Comparison of ENCODE assay signal across 12 cellular contexts in the genomic region with DNA sequence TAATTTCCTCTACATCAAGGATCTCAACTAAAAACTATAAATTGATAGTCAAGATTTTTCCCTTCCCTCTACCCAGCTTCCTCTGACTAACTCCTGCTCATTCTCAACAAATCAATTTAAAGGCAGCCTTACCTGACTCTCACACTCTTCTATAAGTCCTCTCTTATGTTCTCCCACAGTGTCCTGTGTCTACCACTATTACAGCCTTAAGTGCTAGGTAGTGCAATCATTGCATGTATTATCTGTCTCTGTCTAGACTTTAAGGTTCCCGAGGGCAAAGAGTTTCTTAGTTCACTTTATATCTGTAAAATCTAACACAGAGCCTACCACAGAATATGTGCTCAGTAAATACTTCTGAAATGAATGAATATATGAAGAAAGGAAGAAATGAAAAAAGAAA.
A peak's percentile ranks its signal among the peaks of the same experiment; 100 is the strongest.
DNase-seq lines count a peak whose midpoint lies in the region; ATAC-seq, FAIRE-seq and TF ChIP-seq lines count a peak whose summit lies in the region.
"Had no signal": no experiment of that assay in that cellular context is flagged by ENCODE, and none has a peak within 500 bp of the region (broad histone marks: within the 10 kb centered on the region; RNA-seq: fewer than 3 reads in every experiment).

No MANE protein-coding gene starts in this region.

- no peak for DNase-seq in Caco-2
- DNase-seq in PC-3: peak; percentile 29
- no peak for DNase-seq in endothelial cell of umbilical vein (ENCODE audit: low read depth, low spot score)
- DNase-seq in smooth muscle cell (lab: John Stamatoyannopoulos, UW; ENCODE audit: unreplicated experiment): no peak
- no peak for DNase-seq in NCI-H510A (lab: John Stamatoyannopoulos, UW)
- no peak for DNase-seq in NCI-H524 treated with DMSO at 0.1 percent for 48 hours (lab: John Stamatoyannopoulos, UW)
- no peak for DNase-seq in hepatic stellate cell (ENCODE audit: low spot score)

- TF ChIP-seq POLR2A in endothelial cell of umbilical vein (IDR thresholded peaks at IDR 0.05; ENCODE audit: low read depth, low read length): no peak

- POLR2A ChIA-PET in Caco-2 (lab: Charles Lee): interaction anchor here (0.6 to 1.5 kb wide), 2 partner anchors 226 to 302 kb away, joined by 3 read pairs; a partner anchor contains a TSS
- POLR2A ChIA-PET in PC-3 (lab: Charles Lee; ENCODE audit: unreplicated experiment): interaction anchor here (0.6 kb wide), 1 partner anchor 125 kb away, joined by 3 read pairs; no protein-coding TSS in a partner anchor
- POLR2A ChIA-PET in endothelial cell of umbilical vein (lab: Charles Lee): no interaction called here

- H2AFZ ChIP-seq in PC-3 (ENCODE audit: low read length) (0 out of 2 replicates have a peak overlapping the region, but pooled peaks have one; percentile 8), endothelial cell of umbilical vein (ENCODE audit: low read depth, low read length) (peak overlapping the region; percentile 46), smooth muscle cell (ENCODE audit: low read depth) (peak overlapping the region; percentile 81)

- no peaks in the 10 kb centered on the region for H3K79me2 ChIP-seq in PC-3 (ENCODE audit: low read length)
- H3K79me2 ChIP-seq in endothelial cell of umbilical vein (ENCODE audit: control insufficient read depth, insufficient read depth, low read length): no peaks in the 10 kb centered on the region
- no peaks in the 10 kb centered on the region for H3K79me2 ChIP-seq in smooth muscle cell (ENCODE audit: low read depth)

- peak overlapping the region; percentile 97 for H3K27ac ChIP-seq in PC-3 (ENCODE audit: low read length)
- H3K27ac ChIP-seq in endothelial cell of umbilical vein (ENCODE audit: insufficient read depth, low read depth, low read length): no peak overlapping the region
- peak overlapping the region; percentile 29 for H3K27ac ChIP-seq in smooth muscle cell (ENCODE audit: low read depth)
- H3K27ac ChIP-seq: SJCRH30 had no signal

- no peaks in the 10 kb centered on the region for H4K20me1 ChIP-seq in PC-3 (ENCODE audit: low read length)
- no peaks in the 10 kb centered on the region for H4K20me1 ChIP-seq in endothelial cell of umbilical vein (replicated peaks; ENCODE audit: control insufficient read depth, extremely low read depth, insufficient read depth, low read length)
- no peaks in the 10 kb centered on the region for H4K20me1 ChIP-seq in smooth muscle cell (ENCODE audit: low read depth)

- H3K9me3 Mint-ChIP-seq in Caco-2 (ENCODE audit: unreplicated experiment): no peaks in the 10 kb centered on the region
- H3K9me3 Mint-ChIP-seq: CD4-positive, CD25-positive, alpha-beta regulatory T cell; GM23338 had no signal

- TF ChIP-seq CTCF in Caco-2 (IDR thresholded peaks at IDR 0.05; ENCODE audit: insufficient read depth in 1 of 2, low read depth in 1 of 2, low read length in 1 of 2, severe bottlenecking in 1 of 2, unreplicated experiment in 1 of 2): no peak
- no peak for TF ChIP-seq CTCF in PC-3 (conservative IDR thresholded peaks at IDR 0.05; ENCODE audit: low read depth, low read length)
- TF ChIP-seq CTCF in endothelial cell of umbilical vein (IDR thresholded peaks at IDR 0.05; ENCODE audit: extremely low read depth in 1 of 2, insufficient read depth in 1 of 2, low read depth in 1 of 2, low read length in 2 of 2): no peak
- no peak for TF ChIP-seq CTCF in smooth muscle cell (IDR thresholded peaks at IDR 0.05; ENCODE audit: borderline replicate concordance, insufficient read depth, poor library complexity, severe bottlenecking)

- H3K9me3 ChIP-seq in Caco-2 (no peaks in the 10 kb centered on the region), PC-3 (ENCODE audit: low read length) (no peaks in the 10 kb centered on the region), endothelial cell of umbilical vein (replicated peaks; ENCODE audit: control insufficient read depth, insufficient read depth, low read length) (no peaks in the 10 kb centered on the region), smooth muscle cell (replicated peaks; ENCODE audit: low read depth) (no peaks in the 10 kb centered on the region)
- H3K9me3 ChIP-seq: BE2C, SJCRH30 had no signal

- ATAC-seq in PC-3: peak; percentile 61

- WGBS in smooth muscle cell (ENCODE audit: low lambda C conversion rate): 73% methylated on average over 1 of the region's 1 CpG

- dilution Hi-C loops in endothelial cell of umbilical vein (cut with MboI; ENCODE audit: extremely low pct_ligation_motif_present, low sequenced_read_pairs): no loop called here

- peaks cover 13% of the 10 kb centered on the region for H3K36me3 Mint-ChIP-seq in Caco-2 (ENCODE audit: insufficient read depth, unreplicated experiment)
- H3K36me3 Mint-ChIP-seq: CD4-positive, CD25-positive, alpha-beta regulatory T cell had no signal

- H3K4me3 ChIP-seq in Caco-2 (ENCODE audit: low read depth, low read length) (no peak overlapping the region), PC-3 (ENCODE audit: low read length) (no peak overlapping the region), endothelial cell of umbilical vein (replicated peaks in 1 of 3; ENCODE audit: insufficient read depth in 1 of 3, low read depth in 1 of 3, low read length in 3 of 3) (no peak overlapping the region), smooth muscle cell (no peak overlapping the region)
- H3K4me3 ChIP-seq: GM23338, SJCRH30 had no signal

- H3K36me3 ChIP-seq in Caco-2 (ENCODE audit: control insufficient read depth, insufficient read depth, low read length) (no peaks in the 10 kb centered on the region), PC-3 (ENCODE audit: low read depth, low read length) (no peaks in the 10 kb centered on the region), endothelial cell of umbilical vein (ENCODE audit: control insufficient read depth in 2 of 2, extremely low read depth in 1 of 2, insufficient read depth in 2 of 2, low read length in 2 of 2) (no peaks in the 10 kb centered on the region), smooth muscle cell (ENCODE audit: low read depth) (no peaks in the 10 kb centered on the region)
- H3K36me3 ChIP-seq: BE2C, SJCRH30 had no signal

- no peaks in the 10 kb centered on the region for H3K9me2 ChIP-seq in PC-3 (replicated peaks; ENCODE audit: low read length)

- H3F3A ChIP-seq in PC-3 (ENCODE audit: low read length, unreplicated experiment): no peaks in the 10 kb centered on the region
- peaks cover 7% of the 10 kb centered on the region for H3F3A ChIP-seq in smooth muscle cell (ENCODE audit: low read depth)

- FAIRE-seq in endothelial cell of umbilical vein (lab: Jason Lieb, UNC): no peak
- FAIRE-seq: GM12891 had no signal

- H3K4me3 Mint-ChIP-seq in Caco-2 (ENCODE audit: unreplicated experiment): peak overlapping the region; percentile 3
- H3K4me3 Mint-ChIP-seq: CD4-positive, CD25-positive, alpha-beta regulatory T cell; GM23338 had no signal

- CTCF ChIA-PET in Caco-2 (lab: Charles Lee): interaction anchor here (0.9 to 2.0 kb wide), 13 partner anchors 41 to 481 kb away, joined by 3 to 29 read pairs (median 5); a partner anchor contains a TSS
- CTCF ChIA-PET in PC-3 (lab: Charles Lee): interaction anchor here (1.0 kb wide), 3 partner anchors 47 to 219 kb away, joined by 3 to 5 read pairs (median 4); no protein-coding TSS in a partner anchor
- CTCF ChIA-PET in endothelial cell of umbilical vein (lab: Charles Lee): interaction anchor here (0.6 to 9.6 kb wide), 32 partner anchors 10 to 482 kb away, joined by 3 to 378 read pairs (median 8); a partner anchor contains a TSS

- H3K4me1 ChIP-seq in Caco-2 (peaks cover 52% of the 10 kb centered on the region), PC-3 (ENCODE audit: insufficient read depth, low read length) (peaks cover 46% of the 10 kb centered on the region), endothelial cell of umbilical vein (ENCODE audit: control insufficient read depth, extremely low read depth, insufficient read depth, low read length) (peaks cover 16% of the 10 kb centered on the region), smooth muscle cell (ENCODE audit: low read depth) (peaks cover 9% of the 10 kb centered on the region)
- H3K4me1 ChIP-seq: BE2C, SJCRH30 had no signal

- no TSS peak for BruUV-seq in Caco-2 (replicated peaks; lab: Mats Ljungman, UMichigan)
- BruUV-seq in PC-3 (replicated peaks; lab: Mats Ljungman, UMichigan): no TSS peak
- BruUV-seq in endothelial cell of umbilical vein (replicated peaks; lab: Mats Ljungman, UMichigan): no TSS peak

- H3K27me3 Mint-ChIP-seq in Caco-2 (ENCODE audit: insufficient read depth, unreplicated experiment): no peaks in the 10 kb centered on the region

- intact Hi-C loops in Caco-2 (cut with micrococcal nuclease; ENCODE audit: unreplicated experiment): loop anchor here (2.0 to 5.0 kb wide), 2 partner anchors 226 to 483 kb away; a partner anchor contains a TSS
- intact Hi-C loops in PC-3 (cut with micrococcal nuclease): loop anchor here (2.0 kb wide), 1 partner anchor 220 kb away; no protein-coding TSS in a partner anchor
- intact Hi-C loops in endothelial cell of umbilical vein (cut with micrococcal nuclease): loop anchor here (2.0 kb wide), 3 partner anchors 38 to 482 kb away; a partner anchor contains a TSS

- H3K27ac Mint-ChIP-seq in Caco-2 (ENCODE audit: unreplicated experiment): peak overlapping the region; percentile 67
- H3K27ac Mint-ChIP-seq: CD4-positive, CD25-positive, alpha-beta regulatory T cell; GM23338 had no signal

- H3K4me2 ChIP-seq in PC-3 (ENCODE audit: low read length) (peak overlapping the region; percentile 40), endothelial cell of umbilical vein (ENCODE audit: insufficient read depth, low read length) (peak overlapping the region; percentile 37), smooth muscle cell (peak overlapping the region; percentile 25)
- H3K4me2 ChIP-seq: GM23338 had no signal

- no peaks in the 10 kb centered on the region for H3K9me1 ChIP-seq in endothelial cell of umbilical vein (replicated peaks; ENCODE audit: control insufficient read depth, extremely low read depth, insufficient read depth, low read length)

- H3K9ac ChIP-seq in PC-3 (ENCODE audit: low read length) (peak overlapping the region; percentile 83), endothelial cell of umbilical vein (replicated peaks; ENCODE audit: extremely low read depth, insufficient read depth, low read length) (no peak overlapping the region), smooth muscle cell (ENCODE audit: low read depth) (no peak overlapping the region)

- peaks cover 55% of the 10 kb centered on the region for H3K4me1 Mint-ChIP-seq in Caco-2 (ENCODE audit: low read depth, unreplicated experiment)
- H3K4me1 Mint-ChIP-seq: CD4-positive, CD25-positive, alpha-beta regulatory T cell had no signal

- no peaks in the 10 kb centered on the region for H3K27me3 ChIP-seq in Caco-2 (replicated peaks; ENCODE audit: control insufficient read depth, insufficient read depth, low read length)
- H3K27me3 ChIP-seq in PC-3 (ENCODE audit: low read length): no peaks in the 10 kb centered on the region
- H3K27me3 ChIP-seq in endothelial cell of umbilical vein (ENCODE audit: control insufficient read depth in 2 of 2, insufficient read depth in 2 of 2, low read length in 2 of 2): no peaks in the 10 kb centered on the region
- H3K27me3 ChIP-seq in smooth muscle cell (ENCODE audit: low read depth): no peaks in the 10 kb centered on the region
- H3K27me3 ChIP-seq: SJCRH30 had no signal

TF ChIP-seq in endothelial cell of umbilical vein, 7 proteins besides CTCF, POLR2A, EP300 and RAD21 (continues in another document):
- no peak for TF ChIP-seq FOS (IDR thresholded peaks at IDR 0.05; ENCODE audit: borderline replicate concordance, insufficient read depth, low read length)
- no peak for TF ChIP-seq MYC (IDR thresholded peaks at IDR 0.05; ENCODE audit: low read depth, low read length)
- no peak for TF ChIP-seq GATA2 (IDR thresholded peaks at IDR 0.05; ENCODE audit: insufficient read depth, insufficient read length, low read depth, low read length)

Comparison
In these comparisons a context has a peak if more than half of its experiments do, and no peak if none do; other contexts are left out.
1. H2AFZ ChIP-seq: peak in every context shown above with its lines; median percentile 81 in smooth muscle cell; 46 in endothelial cell of umbilical vein; 8 in PC-3.